Comparison of ENCODE assay signal across 9 cellular contexts in the genomic region with DNA sequence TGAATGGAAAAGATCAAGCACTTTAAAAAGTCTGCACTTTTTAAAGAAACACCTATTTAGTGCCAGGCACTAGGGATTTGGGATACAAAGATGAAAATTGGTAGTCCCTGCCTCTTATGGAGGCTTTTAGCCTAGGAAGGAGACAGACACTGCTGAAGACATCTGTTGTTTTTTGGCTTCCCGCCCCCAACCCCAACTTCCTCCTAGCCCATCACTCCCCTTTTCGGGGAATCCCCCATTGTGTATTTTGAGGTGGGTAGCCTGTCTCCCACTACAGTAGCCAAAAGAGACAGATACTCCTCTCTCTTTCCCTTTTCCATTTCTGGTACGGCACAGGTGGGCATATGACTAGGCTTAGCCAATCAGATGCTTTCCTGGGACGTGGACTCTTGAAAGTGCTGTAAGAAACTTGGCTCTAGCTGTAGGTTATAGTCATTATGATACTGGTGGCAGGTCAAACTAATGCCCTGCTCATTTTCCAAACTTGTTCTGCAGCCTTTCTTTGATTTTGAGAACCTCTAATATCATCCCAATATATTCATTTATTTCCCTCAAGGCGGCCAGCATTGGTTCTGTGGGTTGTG.
DNase-seq lines count a peak whose midpoint lies in the region; ATAC-seq, FAIRE-seq and TF ChIP-seq lines count a peak whose summit lies in the region.
"Had no signal": no experiment of that assay in that cellular context is flagged by ENCODE, and none has a peak within 500 bp of the region (broad histone marks: within the 10 kb centered on the region; RNA-seq: fewer than 3 reads in every experiment).

No MANE protein-coding gene starts in this region.

- peaks cover 10 to 19% (median 12%) of the 10 kb centered on the region in 10 experiments; a peak in 19 of 20 replicates for H3K4me1 ChIP-seq in BLaER1 treated with 17β-estradiol and CSF1 and Interleukin-3, amounts not matched to agents 10 nM and 100 nM
- no peaks in the 10 kb centered on the region for H3K4me1 ChIP-seq in kidney (ENCODE audit: control insufficient read depth in 1 of 2, insufficient read depth in 1 of 2, low read depth in 1 of 2, low read length in 2 of 2)

- in situ Hi-C loops in ACHN (cut with HindIII; ENCODE audit: low pct_ligation_motif_present, low pct_unique_long_range_greater_than_20kb, low sequenced_read_pairs): no loop called here

- CTCF ChIA-PET in HEK293T (lab: Yijun Ruan, JAX): no interaction called here

- H3K27ac ChIP-seq in BLaER1 treated with 17β-estradiol and CSF1 and Interleukin-3, amounts not matched to agents 10 nM and 100 nM: no peak overlapping the region
- H3K27ac ChIP-seq in kidney (ENCODE audit: low read depth in 2 of 2, low read length in 2 of 2): no peak overlapping the region

- ATAC-seq in GM19351 (IDR thresholded peaks at IDR 0.05; ENCODE audit: unreplicated experiment) (peak; percentile 40), HG02973 (IDR thresholded peaks at IDR 0.05; ENCODE audit: unreplicated experiment) (peak; percentile 40)

- TF ChIP-seq CTCF in kidney (IDR thresholded peaks at IDR 0.05; ENCODE audit: borderline replicate concordance, extremely low read depth, insufficient read depth): no peak

- H3K27me3 ChIP-seq in BLaER1 treated with 17β-estradiol and CSF1 and Interleukin-3, amounts not matched to agents 10 nM and 100 nM: no peaks in the 10 kb centered on the region

- H3K36me3 ChIP-seq in BLaER1 treated with 17β-estradiol and CSF1 and Interleukin-3, amounts not matched to agents 10 nM and 100 nM: 0 out of 22 replicates have a peak, but pooled peaks cover 0 to 12% (median 0%) of the 10 kb centered on the region in 11 experiments
- H3K36me3 ChIP-seq in kidney (ENCODE audit: control insufficient read depth in 1 of 2, insufficient read depth in 2 of 2, low read length in 2 of 2): no peaks in the 10 kb centered on the region

- no peak overlapping the region for H3K9ac ChIP-seq in BLaER1 treated with 17β-estradiol and CSF1 and Interleukin-3, amounts not matched to agents 10 nM and 100 nM
- no peak overlapping the region for H3K9ac ChIP-seq in kidney (ENCODE audit: low read length in 2 of 2)

- H4K20me1 ChIP-seq in BLaER1 treated with 17β-estradiol and CSF1 and Interleukin-3, amounts not matched to agents 10 nM and 100 nM: no peaks in the 10 kb centered on the region

- FAIRE-seq in kidney (lab: Jason Lieb, UNC): no peak

- H3K4me2 ChIP-seq in BLaER1 treated with 17β-estradiol and CSF1 and Interleukin-3, amounts not matched to agents 10 nM and 100 nM: peak overlapping the region; percentile 28 to 55 (median 43); a peak in 19 of 22 replicates

- H3K4me3 ChIP-seq in BLaER1 treated with 17β-estradiol and CSF1 and Interleukin-3, amounts not matched to agents 10 nM and 100 nM: no peak overlapping the region
- H3K4me3 ChIP-seq in kidney (ENCODE audit: low read length in 2 of 2): no peak overlapping the region

- POLR2A ChIA-PET in HEK293T (lab: Yijun Ruan, JAX): no interaction called here

- DNase-seq in NAMALWA (ENCODE audit: low spot score) (peak; percentile 14), kidney (no peak), SKM-1 (lab: John Stamatoyannopoulos, UW; ENCODE audit: unreplicated experiment) (no peak), ACHN (no peak), HEK293T (ENCODE audit: extremely low spot score) (no peak)
- DNase-seq: activated CD4-positive, alpha-beta T cell treated with anti-CD3 and anti-CD28 coated beads for 4 hours had no signal

- intact Hi-C loops in kidney (cut with DNase I): no loop called here

- peaks cover 0 to 59% (median 16%) of the 10 kb centered on the region in 11 experiments; a peak in 16 of 22 replicates for H3K9me3 ChIP-seq in BLaER1 treated with 17β-estradiol and CSF1 and Interleukin-3, amounts not matched to agents 10 nM and 100 nM (replicated peaks in 1 of 11)
- no peaks in the 10 kb centered on the region for H3K9me3 ChIP-seq in kidney (ENCODE audit: control insufficient read depth in 1 of 2, low read length in 2 of 2)

TF ChIP-seq in HEK293T, 16 proteins besides CTCF, POLR2A, EP300 and RAD21:
- TF ChIP-seq FOXK2 (IDR thresholded peaks at IDR 0.05): no peak
- no peak for TF ChIP-seq FOXA1 (IDR thresholded peaks at IDR 0.05)
- TF ChIP-seq FOXM1 (IDR thresholded peaks at IDR 0.05; ENCODE audit: borderline replicate concordance): no peak
- no peak for TF ChIP-seq HDGF (IDR thresholded peaks at IDR 0.05; ENCODE audit: borderline replicate concordance)
- no peak for TF ChIP-seq BHLHE40 (IDR thresholded peaks at IDR 0.05; ENCODE audit: borderline replicate concordance)
- TF ChIP-seq L3MBTL2 (conservative IDR thresholded peaks at IDR 0.05): no peak
- TF ChIP-seq ARNT (IDR thresholded peaks at IDR 0.05): no peak
- no peak for TF ChIP-seq NFRKB (IDR thresholded peaks at IDR 0.05)
- TF ChIP-seq SP1 (IDR thresholded peaks at IDR 0.05): no peak
- TF ChIP-seq SUZ12 (IDR thresholded peaks at IDR 0.05): no peak
- no peak for TF ChIP-seq CTBP1 (IDR thresholded peaks at IDR 0.05; ENCODE audit: borderline replicate concordance)
- TF ChIP-seq ZNF384 (IDR thresholded peaks at IDR 0.05): no peak
- TF ChIP-seq LEF1 (IDR thresholded peaks at IDR 0.05; ENCODE audit: borderline replicate concordance): no peak
- TF ChIP-seq PKNOX1 (IDR thresholded peaks at IDR 0.05): no peak
- no peak for TF ChIP-seq TARDBP (IDR thresholded peaks at IDR 0.05)
- TF ChIP-seq ELF4 (IDR thresholded peaks at IDR 0.05): no peak
